ENCODE assay signal across 8 cellular contexts in genomic region chr22:39241632-39242388, GRCh38. TPM values are rescaled to one million over a fixed set of nuclear protein-coding genes. Genes with fewer than 3 reads are reported as not detected.
A peak's percentile ranks its signal among the peaks of the same experiment; 100 is the strongest.
DNase-seq lines count a peak whose midpoint lies in the region; TF ChIP-seq lines count a peak whose summit lies in the region.

No MANE protein-coding gene starts in this region.

- no peaks in the 10 kb centered on the region for H3K9me3 ChIP-seq in thyroid gland

- H3K9me3 Mint-ChIP-seq in activated naive CD8-positive, alpha-beta T cell treated with anti-CD3 and anti-CD28 coated beads for 36 hours, result no peaks in the 10 kb centered on the region

- peak overlapping the region; percentile 47 for H3K4me3 ChIP-seq in lower leg skin (ENCODE audit: low read depth, poor library complexity, severe bottlenecking)
- H3K4me3 ChIP-seq in thyroid gland (replicated peaks in 1 of 3), result peak overlapping the region in 1 of 3 donors; percentile 49

- no peaks in the 10 kb centered on the region for H3K27me3 ChIP-seq in thyroid gland

- peak overlapping the region; percentile 57 to 84 (median 76) for H3K27ac ChIP-seq in thyroid gland

- H3K36me3 Mint-ChIP-seq in activated naive CD8-positive, alpha-beta T cell treated with anti-CD3 and anti-CD28 coated beads for 36 hours, result no peaks in the 10 kb centered on the region

- peak; percentile 40 to 45 for DNase-seq in activated CD8-positive, alpha-beta memory T cell treated with anti-CD3 and anti-CD28 coated beads for 4 hours (ENCODE audit: low read depth in 2 of 2)
- no peak for DNase-seq in activated CD8-positive, alpha-beta memory T cell treated with anti-CD3 and anti-CD28 coated beads for 24 hours
- DNase-seq in activated naive CD8-positive, alpha-beta T cell treated with anti-CD3 and anti-CD28 coated beads for 36 hours, result peak; percentile 28
- DNase-seq in lower leg skin (ENCODE audit: low spot score in 2 of 2) (no peak), thyroid gland (no peak), posterior vena cava (ENCODE audit: low spot score) (no peak), NCI-H1417 (lab: John Stamatoyannopoulos, UW) (no peak), inferior parietal cortex (ENCODE audit: extremely low spot score) (no peak)

- H3K27ac Mint-ChIP-seq in activated naive CD8-positive, alpha-beta T cell treated with anti-CD3 and anti-CD28 coated beads for 36 hours, result peak overlapping the region; percentile 2

- H3K27me3 Mint-ChIP-seq in activated naive CD8-positive, alpha-beta T cell treated with anti-CD3 and anti-CD28 coated beads for 36 hours, result peaks cover 51% of the 10 kb centered on the region

- TF ChIP-seq CTCF in lower leg skin (IDR thresholded peaks at IDR 0.05), result no peak
- no peak for TF ChIP-seq CTCF in thyroid gland (IDR thresholded peaks at IDR 0.05)

- H3K4me3 Mint-ChIP-seq in activated naive CD8-positive, alpha-beta T cell treated with anti-CD3 and anti-CD28 coated beads for 36 hours, result peak overlapping the region; percentile 62

- H3K4me1 ChIP-seq in thyroid gland, result peaks cover 40 to 71% of the 10 kb centered on the region in 2 donors

- intact Hi-C loops in lower leg skin (cut with DNase I; ENCODE audit: low total_unique reads), result loop anchor here (5.0 kb wide), 1 partner anchor 70 kb away; no protein-coding TSS in a partner anchor
- intact Hi-C loops in thyroid gland (cut with DNase I), result loop anchor here (10.0 kb wide), 2 partner anchors 53 to 283 kb away; partner anchors contain the start of gene ATF4
- intact Hi-C loops in posterior vena cava (cut with DNase I), result no loop called here

- H3K4me1 Mint-ChIP-seq in activated naive CD8-positive, alpha-beta T cell treated with anti-CD3 and anti-CD28 coated beads for 36 hours, result peaks cover 47% of the 10 kb centered on the region

- no peaks in the 10 kb centered on the region for H3K36me3 ChIP-seq in thyroid gland

- TF ChIP-seq POLR2A in lower leg skin (IDR thresholded peaks at IDR 0.05) (no peak), thyroid gland (IDR thresholded peaks at IDR 0.05) (no peak)

- WGBS in lower leg skin, 2 donors, result 6 to 12% methylated on average over 21 to 22 of the region's 71 CpGs
- 21 to 23% methylated on average over 7 to 14 of the region's 71 CpGs for WGBS in thyroid gland, 2 donors

RNA-seq across cellular contexts. Expression of gene PDGFB, which starts 3.0 kb away (rescaled TPM):
- total RNA-seq in activated naive CD8-positive, alpha-beta T cell treated with anti-CD3 and anti-CD28 coated beads for 36 hours, result under 1 TPM; 0.35 to 0.40 TPM
- total RNA-seq in lower leg skin, result 10 to 100 TPM; 12.2 to 22.3 (median 17.5) TPM
- 10 to 100 TPM in 1 of 4 donors, 1 to 10 TPM in 3; 3.6 to 10.5 (median 3.9) TPM for total RNA-seq in thyroid gland
- total RNA-seq in posterior vena cava, result 1 to 10 TPM; 7.5 to 8.1 TPM

Comparison
In these comparisons a context has a peak if more than half of its experiments do, and no peak if none do; other contexts are left out.
1. DNase-seq: peak in activated CD8-positive, alpha-beta memory T cell treated with anti-CD3 and anti-CD28 coated beads for 4 hours (2 of 2) and activated naive CD8-positive, alpha-beta T cell treated with anti-CD3 and anti-CD28 coated beads for 36 hours (single experiment); none in activated CD8-positive, alpha-beta memory T cell treated with anti-CD3 and anti-CD28 coated beads for 24 hours (single experiment), lower leg skin (0 of 2), thyroid gland (0 of 2), posterior vena cava (single experiment), NCI-H1417 (0 of 3) and inferior parietal cortex (single experiment).
2. intact Hi-C loops: an anchor here in lower leg skin (5.0 kb wide) and thyroid gland (10.0 kb wide); none called in posterior vena cava.